ENCODE assay signal across 17 cellular contexts in genomic region chr2:60410458-60411146, GRCh38.
"Had no signal": no experiment of that assay in that cellular context is flagged by ENCODE, and none has a peak within 500 bp of the region (broad histone marks: within the 10 kb centered on the region; RNA-seq: fewer than 3 reads in every experiment).

No MANE protein-coding gene starts in this region.

- H3K4me3 ChIP-seq: gastrocnemius medialis, heart right ventricle, pancreas, stomach, thoracic aorta, uterus had no signal

- H3K4me3 Mint-ChIP-seq: activated naive CD4-positive, alpha-beta T cell treated with anti-CD3 and anti-CD28 coated beads, Interleukin-2, amount 10 ng/mL, durations not matched to agents 7 days and 5 days; central memory CD8-positive, alpha-beta T cell; immature natural killer cell; T-cell had no signal

- H3K4me1 Mint-ChIP-seq: central memory CD8-positive, alpha-beta T cell; T-cell had no signal

- H3K9me3 ChIP-seq: gastrocnemius medialis, heart right ventricle, pancreas, stomach, thoracic aorta, uterus had no signal

- H3K27ac Mint-ChIP-seq: activated naive CD4-positive, alpha-beta T cell treated with anti-CD3 and anti-CD28 coated beads, Interleukin-2, amount 10 ng/mL, durations not matched to agents 7 days and 5 days; immature natural killer cell; T-cell had no signal

- H3K9me3 Mint-ChIP-seq: activated naive CD4-positive, alpha-beta T cell treated with anti-CD3 and anti-CD28 coated beads, Interleukin-2, amount 10 ng/mL, durations not matched to agents 7 days and 5 days; immature natural killer cell had no signal

- DNase-seq: activated CD4-positive, alpha-beta T cell treated with anti-CD3 and anti-CD28 coated beads for 48 hours; activated naive CD4-positive, alpha-beta T cell treated with anti-CD3 and anti-CD28 coated beads, Interleukin-2, amount 10 ng/mL, durations not matched to agents 7 days and 5 days; cortex of kidney; effector CD8-positive, alpha-beta T cell; gastrocnemius medialis; heart right ventricle; immature natural killer cell; left cardiac atrium; pancreas; stimulated activated CD4-positive, alpha-beta T cell treated with anti-CD3 and anti-CD28 coated beads, Interleukin-4, amount 100 ng/mL, for 1 hour; stomach; T-cell; T1000; uterus had no signal

- H3K36me3 ChIP-seq: gastrocnemius medialis, heart right ventricle, pancreas, stomach, thoracic aorta, uterus had no signal

- H3K4me1 ChIP-seq: uterus had no signal

- H3K36me3 Mint-ChIP-seq: activated naive CD4-positive, alpha-beta T cell treated with anti-CD3 and anti-CD28 coated beads, Interleukin-2, amount 10 ng/mL, durations not matched to agents 7 days and 5 days; immature natural killer cell; T-cell had no signal

- H3K27ac ChIP-seq: gastrocnemius medialis, heart right ventricle, pancreas, stomach, thoracic aorta, uterus, VCaP had no signal

- FAIRE-seq: pancreas had no signal

- H3K27me3 ChIP-seq: gastrocnemius medialis, pancreas, stomach, uterus had no signal

- ATAC-seq: gastrocnemius medialis, pancreas, T-cell had no signal
